8 cellular contexts compared by ENCODE assay signal in the genomic region with DNA sequence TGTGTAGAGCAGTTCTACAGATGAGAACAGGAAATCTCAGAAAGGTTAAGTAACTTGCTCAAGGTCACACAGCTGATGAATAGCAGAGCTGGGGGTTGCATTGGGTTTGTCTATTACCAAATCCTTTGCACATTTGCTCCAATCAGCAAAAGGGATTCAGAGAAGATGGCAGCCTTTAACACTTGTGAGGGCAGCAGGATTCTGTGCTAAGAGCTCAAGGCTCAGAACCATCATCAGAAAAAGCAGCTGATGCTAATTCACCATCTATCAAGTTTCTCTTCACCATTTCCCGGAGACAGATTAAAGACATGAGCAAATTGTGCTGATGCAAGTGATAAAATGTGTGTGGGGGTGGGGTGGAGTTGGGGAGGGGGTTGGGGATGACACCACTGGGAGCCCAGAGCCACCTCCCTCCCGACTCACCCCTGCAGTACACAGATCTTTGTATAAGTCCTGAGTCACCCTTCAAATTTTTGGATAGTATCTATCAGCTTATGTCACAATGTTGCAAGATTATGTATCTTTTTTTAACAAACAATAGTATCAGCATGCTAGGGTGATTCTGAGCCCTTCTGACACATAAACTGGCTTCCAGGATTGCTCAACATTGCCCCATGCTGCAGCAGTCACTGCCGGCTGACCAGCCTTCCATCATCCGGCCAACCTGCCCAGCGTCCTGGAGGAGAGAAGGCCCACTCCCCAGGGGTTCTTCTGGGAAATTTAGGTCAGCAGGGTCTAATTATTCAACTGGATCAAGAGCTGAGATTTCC. TPM values are rescaled to one million over a fixed set of nuclear protein-coding genes. Genes with fewer than 3 reads are reported as not detected.
DNase-seq lines count a peak whose midpoint lies in the region; ATAC-seq and TF ChIP-seq lines count a peak whose summit lies in the region.

No MANE protein-coding gene starts in this region.

- 28 to 41% methylated on average over 5 of the region's 5 CpGs for WGBS in heart right ventricle, 2 donors
- 35 to 64% (median 49%) methylated on average over 5 of the region's 5 CpGs for WGBS in stomach, 5 donors

- H3K27me3 ChIP-seq in WERI-Rb-1 (ENCODE audit: insufficient read depth, low read depth, severe bottlenecking): no peaks in the 10 kb centered on the region
- peaks cover 0 to 8% (median 0%) of the 10 kb centered on the region in 7 donors for H3K27me3 ChIP-seq in heart right ventricle
- H3K27me3 ChIP-seq in stomach: no peaks in the 10 kb centered on the region

- H3K27ac ChIP-seq in WERI-Rb-1 (peak overlapping the region; percentile 37), heart right ventricle (peak overlapping the region; percentile 9 to 81 (median 63)), stomach (peak overlapping the region in 4 of 5 donors; percentile 64 to 98 (median 94))

- no peak overlapping the region for H3K4me3 ChIP-seq in WERI-Rb-1 (ENCODE audit: low read depth, low read length)
- H3K4me3 ChIP-seq in heart right ventricle: no peak overlapping the region
- no peak overlapping the region for H3K4me3 ChIP-seq in stomach

- no peak for TF ChIP-seq POLR2A in stomach (IDR thresholded peaks at IDR 0.05)

- H3K4me1 ChIP-seq in heart right ventricle (peaks cover 3 to 45% (median 27%) of the 10 kb centered on the region in 9 donors), stomach (peaks cover 18 to 45% (median 29%) of the 10 kb centered on the region in 4 donors)

- DNase-seq in HT1080 (ENCODE audit: low read depth) (peak; percentile 61), WERI-Rb-1 (peak; percentile 55), heart right ventricle (peak in 1 of 2 donors; percentile 54), stomach (no peak), DMS79 (lab: John Stamatoyannopoulos, UW) (no peak), NCI-H510A (lab: John Stamatoyannopoulos, UW) (no peak)
- no peak for DNase-seq in NK-92 treated with Interleukin-12 subunit alpha and Interleukin-12 subunit beta, amount 100 ng/mL, for 24 hours (lab: John Stamatoyannopoulos, UW)

- ATAC-seq in heart right ventricle (peak in 7 of 8 donors; percentile 9 to 79 (median 37)), GM21526 (IDR thresholded peaks at IDR 0.05; ENCODE audit: low FRiP score, unreplicated experiment) (no peak)

- TF ChIP-seq EP300 in stomach (IDR thresholded peaks at IDR 0.05): no peak

- TF ChIP-seq CTCF in WERI-Rb-1 (IDR thresholded peaks at IDR 0.05; ENCODE audit: low read depth, low read length) (no peak), heart right ventricle (IDR thresholded peaks at IDR 0.05) (no peak), stomach (IDR thresholded peaks at IDR 0.05) (no peak)

- H3K36me3 ChIP-seq in WERI-Rb-1 (no peaks in the 10 kb centered on the region; the same call in 1 of the 2 replicates), heart right ventricle (no peaks in the 10 kb centered on the region), stomach (no peaks in the 10 kb centered on the region)

- intact Hi-C loops in heart right ventricle (cut with DNase I) (loop anchor here in 9 of 10 donors (1.0 to 10.0 kb wide), 12 partner anchors 87 to 287 kb away; no protein-coding TSS in a partner anchor), stomach (cut with DNase I; ENCODE audit: low total_unique reads) (loop anchor here (5.0 to 10.0 kb wide), 2 partner anchors 165 to 202 kb away; no protein-coding TSS in a partner anchor)

- H3K9me3 ChIP-seq in WERI-Rb-1 (ENCODE audit: severe bottlenecking): peaks cover 13% of the 10 kb centered on the region
- H3K9me3 ChIP-seq in heart right ventricle: peaks cover 0 to 45% (median 20%) of the 10 kb centered on the region in 11 donors
- H3K9me3 ChIP-seq in stomach: peaks cover 4 to 22% (median 18%) of the 10 kb centered on the region in 4 donors

RNA-seq across cellular contexts. Expression of a gene that starts 2.8 kb away (rescaled TPM):
- 14.4 and 18.3 TPM in 2 replicates for total RNA-seq in HT1080 (2014; rRNA removed; shearing (Covaris generic))
- 13.9 and 16.0 TPM in 2 replicates for polyA plus RNA-seq in HT1080 (2015; cell fraction: cytosol; rRNA removed)
- polyA plus RNA-seq in HT1080 (2015; cell fraction: nucleus; rRNA removed): 7.8 and 13.6 TPM in 2 replicates
- total RNA-seq in heart right ventricle (10 to 100 TPM in 3 of 10 donors, 1 to 10 TPM in 7; 5.5 to 16.5 (median 9.4) TPM), stomach (10 to 100 TPM in 4 of 5 donors, 1 to 10 TPM in 1; 2.3 to 28.7 (median 15.1) TPM)
- polyA plus RNA-seq in heart right ventricle (1 to 10 TPM; 6.7 to 7.5 TPM), stomach (10 to 100 TPM in 2 of 3 donors, 1 to 10 TPM in 1; 9.4 to 26.3 (median 14.7) TPM)

RNA-seq across cellular contexts. Expression of a gene that starts 55.3 kb away (rescaled TPM):
- total RNA-seq in HT1080 (2014; rRNA removed; shearing (Covaris generic)): 5.6 and 7.3 TPM in 2 replicates
- 16.8 and 18.5 TPM in 2 replicates for polyA plus RNA-seq in HT1080 (2015; cell fraction: cytosol; rRNA removed)
- 25.8 and 30.7 TPM in 2 replicates for polyA plus RNA-seq in HT1080 (2015; cell fraction: nucleus; rRNA removed)
- total RNA-seq in heart right ventricle: 10 to 100 TPM; 22.3 to 45.0 (median 29.3) TPM
- 10 to 100 TPM in 1 of 2 donors, 1 to 10 TPM in 1; 5.7 to 17.1 TPM for polyA plus RNA-seq in heart right ventricle
- total RNA-seq in stomach: 10 to 100 TPM; 17.9 to 54.3 (median 34.9) TPM
- polyA plus RNA-seq in stomach: 1 to 10 TPM; 3.2 to 9.2 (median 7.5) TPM

Comparison
In these comparisons a context has a peak if more than half of its experiments do, and no peak if none do; other contexts are left out.
1. DNase-seq: peak in HT1080 (single experiment) and WERI-Rb-1 (single experiment); none in stomach (single experiment), DMS79 (single experiment), NK-92 treated with Interleukin-12 subunit alpha and Interleukin-12 subunit beta, amount 100 ng/mL, for 24 hours (single experiment) and NCI-H510A (single experiment).
2. H3K27ac ChIP-seq: peak in every context shown above with its lines; median percentile 94 in stomach; 63 in heart right ventricle; 37 in WERI-Rb-1.